20 cellular contexts compared by ENCODE assay signal in the genomic region with DNA sequence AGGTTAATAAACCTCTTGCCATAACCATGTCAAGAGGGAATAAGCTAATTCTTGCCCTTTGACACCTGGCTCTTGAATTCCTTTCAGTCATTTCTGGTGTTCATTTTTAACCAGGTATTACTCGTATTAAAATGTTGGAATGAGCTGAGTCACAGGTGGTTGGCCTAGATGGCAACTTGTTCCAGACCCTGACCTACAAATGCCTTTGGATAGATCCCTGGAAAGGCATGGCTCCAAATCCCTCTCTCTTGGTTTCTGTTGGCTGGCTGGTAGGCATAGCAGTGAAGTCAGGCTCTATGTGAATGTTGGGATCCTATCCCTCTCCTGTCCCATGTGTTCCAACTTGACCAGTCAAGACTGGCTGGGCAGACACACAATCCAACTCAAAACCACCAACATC.
A peak's percentile ranks its signal among the peaks of the same experiment; 100 is the strongest.
DNase-seq lines count a peak whose midpoint lies in the region; ATAC-seq, FAIRE-seq and TF ChIP-seq lines count a peak whose summit lies in the region.
"Had no signal": no experiment of that assay in that cellular context is flagged by ENCODE, and none has a peak within 500 bp of the region (broad histone marks: within the 10 kb centered on the region; RNA-seq: fewer than 3 reads in every experiment).

No MANE protein-coding gene starts in this region.

- DNase-seq in bronchial epithelial cell (ENCODE audit: low read depth) (peak; percentile 10), left lobe of liver (ENCODE audit: low spot score) (no peak), psoas muscle (no peak), sciatic nerve (ENCODE audit: low spot score) (no peak), PC-9 (no peak)
- no peak for DNase-seq in activated CD4-positive, alpha-beta T cell treated with anti-CD3 and anti-CD28 coated beads for 4 hours
- DNase-seq: AML-193; Caco-2; Calu3; CD4-positive, alpha-beta T cell; CD8-positive, alpha-beta T cell; DMS79 treated with DMSO at 0.1 percent for 48 hours; GF-D8 had no signal

- H3K27me3 ChIP-seq in bronchial epithelial cell (ENCODE audit: control insufficient read depth, insufficient read depth, low read length) (no peaks in the 10 kb centered on the region), psoas muscle (ENCODE audit: insufficient read depth in 3 of 3, low read length in 2 of 3) (no peaks in the 10 kb centered on the region), PC-9 (ENCODE audit: insufficient read depth, low read depth) (no peaks in the 10 kb centered on the region)
- H3K27me3 ChIP-seq: BLaER1 treated with 17β-estradiol and CSF1 and Interleukin-3, amounts not matched to agents 10 nM and 100 nM had no signal

- H3K9me3 ChIP-seq in psoas muscle (no peaks in the 10 kb centered on the region), PC-9 (ENCODE audit: insufficient read depth, low read depth) (no peaks in the 10 kb centered on the region)
- H3K9me3 ChIP-seq: A549, Caco-2 had no signal

- TF ChIP-seq CTCF in bronchial epithelial cell (IDR thresholded peaks at IDR 0.05; ENCODE audit: insufficient read depth, low read length, severe bottlenecking) (no peak), psoas muscle (IDR thresholded peaks at IDR 0.05) (no peak), PC-9 (conservative IDR thresholded peaks at IDR 0.05) (no peak)

- no peak overlapping the region for H2AFZ ChIP-seq in PC-9

- ATAC-seq in left lobe of liver: peak; percentile 50
- ATAC-seq in psoas muscle: peak in 3 of 4 donors; percentile 52 to 70 (median 58)
- ATAC-seq in sciatic nerve: no peak
- ATAC-seq: A549; CD8-positive, alpha-beta T cell had no signal

- H4K20me1 ChIP-seq in PC-9 (ENCODE audit: insufficient read depth): no peaks in the 10 kb centered on the region
- H4K20me1 ChIP-seq: BLaER1 treated with 17β-estradiol and CSF1 and Interleukin-3, amounts not matched to agents 10 nM and 100 nM had no signal

- no peaks in the 10 kb centered on the region for H3K79me2 ChIP-seq in PC-9 (ENCODE audit: low read depth)

- BruUV-seq in PC-9 (replicated peaks; lab: Mats Ljungman, UMichigan): no TSS peak

- H3K36me3 ChIP-seq in bronchial epithelial cell (ENCODE audit: control insufficient read depth, insufficient read depth, low read length) (no peaks in the 10 kb centered on the region), psoas muscle (ENCODE audit: insufficient read depth in 1 of 2, low read depth in 1 of 2) (no peaks in the 10 kb centered on the region), PC-9 (ENCODE audit: low read depth) (no peaks in the 10 kb centered on the region)
- H3K36me3 ChIP-seq: BLaER1 treated with 17β-estradiol and CSF1 and Interleukin-3, amounts not matched to agents 10 nM and 100 nM had no signal

- H3K4me3 ChIP-seq in bronchial epithelial cell (ENCODE audit: low read depth, low read length) (no peak overlapping the region), psoas muscle (no peak overlapping the region), PC-9 (no peak overlapping the region)
- H3K4me3 ChIP-seq: A549; BLaER1 treated with 17β-estradiol and CSF1 and Interleukin-3, amounts not matched to agents 10 nM and 100 nM had no signal

- no peak overlapping the region for H3K27ac ChIP-seq in psoas muscle
- no peak overlapping the region for H3K27ac ChIP-seq in PC-9
- H3K27ac ChIP-seq: 22Rv1; A549; BLaER1 treated with 17β-estradiol and CSF1 and Interleukin-3, amounts not matched to agents 10 nM and 100 nM; C4-2B had no signal

- WGBS in psoas muscle, 3 donors: 21 to 32% (median 30%) methylated on average over 1 of the region's 1 CpG

- FAIRE-seq in bronchial epithelial cell (lab: Jason Lieb, UNC): no peak
- FAIRE-seq: A549, D721Med, G401.6, GM12891 had no signal

- H3K4me1 ChIP-seq in psoas muscle (peaks cover 5% of the 10 kb centered on the region), PC-9 (replicated peaks; ENCODE audit: insufficient read depth) (no peaks in the 10 kb centered on the region)
- H3K4me1 ChIP-seq: A549; BLaER1 treated with 17β-estradiol and CSF1 and Interleukin-3, amounts not matched to agents 10 nM and 100 nM; Caco-2 had no signal

- no peaks in the 10 kb centered on the region for H3K9me2 ChIP-seq in PC-9 (ENCODE audit: insufficient read depth)

- CTCF ChIA-PET in PC-9 (lab: Charles Lee): no interaction called here

- POLR2A ChIA-PET in PC-9 (lab: Charles Lee; ENCODE audit: unreplicated experiment): no interaction called here

- no peaks in the 10 kb centered on the region for H3F3A ChIP-seq in PC-9 (ENCODE audit: insufficient read depth, low read depth)

- no peak overlapping the region for H3K4me2 ChIP-seq in PC-9
- H3K4me2 ChIP-seq: A549; BLaER1 treated with 17β-estradiol and CSF1 and Interleukin-3, amounts not matched to agents 10 nM and 100 nM had no signal

- intact Hi-C loops in psoas muscle (cut with DNase I) (no loop called here), sciatic nerve (cut with DNase I) (no loop called here), PC-9 (cut with micrococcal nuclease; ENCODE audit: unreplicated experiment) (no loop called here)
